Comparison of ENCODE assay signal across 10 cellular contexts in genomic region chr9:132582276-132582785, GRCh38. TPM values are rescaled to one million over a fixed set of nuclear protein-coding genes. Genes with fewer than 3 reads are reported as not detected.
DNase-seq lines count a peak whose midpoint lies in the region; TF ChIP-seq lines count a peak whose summit lies in the region.
"Had no signal": no experiment of that assay in that cellular context is flagged by ENCODE, and none has a peak within 500 bp of the region (broad histone marks: within the 10 kb centered on the region; RNA-seq: fewer than 3 reads in every experiment).

Gene BARHL1 (plus strand): TSS chr9:132582606. CDS start chr9:132582798, 192 bp downstream.

- TF ChIP-seq CTCF in Calu3 (IDR thresholded peaks at IDR 0.05; ENCODE audit: unreplicated experiment): no peak
- no peak for TF ChIP-seq CTCF in SK-N-SH (IDR thresholded peaks at IDR 0.05)
- no peak for TF ChIP-seq CTCF in endothelial cell (IDR thresholded peaks at IDR 0.05; ENCODE audit: unreplicated experiment)
- TF ChIP-seq CTCF in progenitor cell of endocrine pancreas (IDR thresholded peaks at IDR 0.05; ENCODE audit: unreplicated experiment): no peak

- H3K27me3 ChIP-seq in SK-N-SH (ENCODE audit: insufficient read depth): peaks cover 90% of the 10 kb centered on the region

- H3K36me3 ChIP-seq in SK-N-SH (replicated peaks in 1 of 2; ENCODE audit: control insufficient read depth in 1 of 2, insufficient read depth in 2 of 2, low read length in 1 of 2): no peaks in the 10 kb centered on the region

- H3K4me1 ChIP-seq in SK-N-SH (ENCODE audit: control insufficient read depth in 1 of 2, insufficient read depth in 2 of 2, low read depth in 1 of 2, low read length in 1 of 2): peaks cover 8% of the 10 kb centered on the region in 2 experiments; a peak in 1 of 4 replicates

- H3K9ac ChIP-seq in SK-N-SH: no peak within 1 kb of the TSS

- no peak for DNase-seq in Calu3
- DNase-seq in SK-N-SH: peak; percentile 50
- DNase-seq in endothelial cell (ENCODE audit: low spot score): no peak
- no peak for DNase-seq in progenitor cell of endocrine pancreas (ENCODE audit: low spot score, unreplicated experiment)
- no peak for DNase-seq in occipital lobe (lab: John Stamatoyannopoulos, UW)
- DNase-seq in 8988T: no peak
- DNase-seq in NOMO-1 treated with dmso at 0.1 percent for 144 hours (lab: John Stamatoyannopoulos, UW; ENCODE audit: unreplicated experiment): no peak
- DNase-seq in stimulated activated CD4-positive, alpha-beta T cell treated with anti-CD3 and anti-CD28 coated beads, Interleukin-4, amount 100 ng/mL, for 24 hours: no peak

- H3K36me3 Mint-ChIP-seq in Calu3 (ENCODE audit: insufficient read depth, unreplicated experiment) (no peaks in the 10 kb centered on the region), endothelial cell (ENCODE audit: low read depth, unreplicated experiment) (peaks cover 4% of the 10 kb centered on the region), progenitor cell of endocrine pancreas (ENCODE audit: insufficient read depth) (no peaks in the 10 kb centered on the region)

- H3K4me3 Mint-ChIP-seq in Calu3 (ENCODE audit: low read depth, unreplicated experiment) (peak within 1 kb of the TSS; percentile 70), endothelial cell (ENCODE audit: unreplicated experiment) (peak within 1 kb of the TSS; percentile 86), progenitor cell of endocrine pancreas (ENCODE audit: low read depth) (peak within 1 kb of the TSS; percentile 50)

- no peak for TF ChIP-seq RAD21 in SK-N-SH (IDR thresholded peaks at IDR 0.05; ENCODE audit: low read length)

- H3F3A ChIP-seq in SK-N-SH (replicated peaks; ENCODE audit: insufficient read depth): no peaks in the 10 kb centered on the region

- BruUV-seq in Calu3 (replicated peaks; lab: Mats Ljungman, UMichigan): no TSS peak

- H3K4me2 ChIP-seq in SK-N-SH: peak within 1 kb of the TSS; percentile 86

- H3K9me3 Mint-ChIP-seq in Calu3 (ENCODE audit: low read depth, unreplicated experiment) (no peaks in the 10 kb centered on the region), endothelial cell (ENCODE audit: unreplicated experiment) (no peaks in the 10 kb centered on the region), progenitor cell of endocrine pancreas (ENCODE audit: low read depth) (no peaks in the 10 kb centered on the region)

- POLR2A ChIA-PET in SK-N-SH (lab: Yijun Ruan, JAX): no interaction called here

- no peaks in the 10 kb centered on the region for H3K79me2 ChIP-seq in SK-N-SH (ENCODE audit: insufficient read depth)

- peaks cover 63% of the 10 kb centered on the region for H3K27me3 Mint-ChIP-seq in Calu3 (ENCODE audit: unreplicated experiment)
- peaks cover 18% of the 10 kb centered on the region for H3K27me3 Mint-ChIP-seq in endothelial cell (ENCODE audit: unreplicated experiment)
- H3K27me3 Mint-ChIP-seq in progenitor cell of endocrine pancreas: peaks cover 85% of the 10 kb centered on the region

- no peak for TF ChIP-seq EP300 in SK-N-SH (IDR thresholded peaks at IDR 0.05; ENCODE audit: borderline replicate concordance in 1 of 2, low read depth in 1 of 2, low read length in 1 of 2)

- CTCF ChIA-PET in Calu3 (lab: Charles Lee): no interaction called here
- CTCF ChIA-PET in SK-N-SH (lab: Yijun Ruan, JAX): interaction anchor here (0.8 to 3.1 kb wide), 5 partner anchors 88 to 320 kb away, joined by 3 to 15 read pairs (median 3); partner anchors contain the start of gene GTF3C4

- no peak within 1 kb of the TSS for H2AFZ ChIP-seq in SK-N-SH (ENCODE audit: low read depth)

- 7% methylated on average over 14 of the region's 36 CpGs for WGBS in SK-N-SH (ENCODE audit: low lambda C conversion rate)

- H3K27ac Mint-ChIP-seq in Calu3 (ENCODE audit: unreplicated experiment) (no peak within 1 kb of the TSS), endothelial cell (ENCODE audit: unreplicated experiment) (peak within 1 kb of the TSS; percentile 72), progenitor cell of endocrine pancreas (peak within 1 kb of the TSS; percentile 46)

- H3K9me2 ChIP-seq in SK-N-SH: no peaks in the 10 kb centered on the region

- H4K20me1 ChIP-seq in SK-N-SH (ENCODE audit: insufficient read depth): peaks cover 35% of the 10 kb centered on the region

- H3K27ac ChIP-seq in SK-N-SH (ENCODE audit: low read depth in 2 of 2, low read length in 1 of 2): no peak within 1 kb of the TSS

- no peaks in the 10 kb centered on the region for H3K9me3 ChIP-seq in SK-N-SH

- H3K4me1 Mint-ChIP-seq in Calu3 (ENCODE audit: low read depth, unreplicated experiment) (no peaks in the 10 kb centered on the region), endothelial cell (ENCODE audit: unreplicated experiment) (peaks cover 46% of the 10 kb centered on the region), progenitor cell of endocrine pancreas (ENCODE audit: low read depth) (peaks cover 2% of the 10 kb centered on the region)

- peak within 1 kb of the TSS; percentile 39 to 61 for H3K4me3 ChIP-seq in SK-N-SH (ENCODE audit: low read depth in 2 of 2, low read length in 1 of 2)

- intact Hi-C loops in Calu3 (cut with micrococcal nuclease; ENCODE audit: unreplicated experiment): no loop called here

TF ChIP-seq in SK-N-SH, 30 proteins besides CTCF, POLR2A, EP300 and RAD21 (continues in another document):
- no peak for TF ChIP-seq FOSL2 (IDR thresholded peaks at IDR 0.05; ENCODE audit: borderline replicate concordance, low read depth)
- TF ChIP-seq NRF1 (IDR thresholded peaks at IDR 0.05; ENCODE audit: low read depth, low read length): no peak
- TF ChIP-seq EZH2phosphoT487 (IDR thresholded peaks at IDR 0.05; ENCODE audit: borderline replicate concordance, low read depth): no peak
- TF ChIP-seq SIN3A (IDR thresholded peaks at IDR 0.05; ENCODE audit: borderline replicate concordance, low read depth, low read length): no peak
- TF ChIP-seq TEAD4 (IDR thresholded peaks at IDR 0.05; ENCODE audit: borderline replicate concordance, insufficient read depth): no peak
- TF ChIP-seq TAF1 (IDR thresholded peaks at IDR 0.05; ENCODE audit: borderline replicate concordance, low read depth, low read length): no peak
- no peak for TF ChIP-seq USF1 (IDR thresholded peaks at IDR 0.05; ENCODE audit: borderline replicate concordance, low read depth)
- TF ChIP-seq MAX (IDR thresholded peaks at IDR 0.05; ENCODE audit: low read depth): no peak
- no peak for TF ChIP-seq JUND (IDR thresholded peaks at IDR 0.05)
- no peak for TF ChIP-seq RCOR1 (IDR thresholded peaks at IDR 0.05; ENCODE audit: low read length)
- TF ChIP-seq YY1 (IDR thresholded peaks at IDR 0.05; ENCODE audit: low read depth): no peak
- no peak for TF ChIP-seq GATA2 (CRISPR knock-in tag; IDR thresholded peaks at IDR 0.05)
- no peak for TF ChIP-seq REST (IDR thresholded peaks at IDR 0.05; ENCODE audit: low read depth, low read length)
- TF ChIP-seq CHD2 (IDR thresholded peaks at IDR 0.05; ENCODE audit: low read length, partially characterized antibody): no peak

RNA-seq across cellular contexts. Expression of gene BARHL1, which starts in this region (rescaled TPM):
- total RNA-seq in Calu3 (2022) (not detected in 2 replicates), endothelial cell (ENCODE audit: unreplicated experiment) (2.4 TPM), progenitor cell of endocrine pancreas (not detected in 2 replicates), occipital lobe (not detected)
- polyA plus RNA-seq in SK-N-SH (2012; rRNA removed): not detected in 2 replicates
- not detected in 2 replicates for polyA plus RNA-seq in SK-N-SH (2012; cell fraction: cytosol; rRNA removed)
- polyA plus RNA-seq in SK-N-SH (2012; cell fraction: nucleus; rRNA removed): not detected in 2 replicates
- total RNA-seq: skeletal muscle tissue had no signal
- polyA plus RNA-seq: esophagus had no signal

Comparison
In these comparisons a context has a peak if more than half of its experiments do, and no peak if none do; other contexts are left out.
1. Peak in DNase-seq, H3K4me3 ChIP-seq and H3K4me2 ChIP-seq in SK-N-SH; RNA of the gene not detected or under 1 TPM.